28 cellular contexts compared by ENCODE assay signal in genomic region chrX:128807367-128807766, GRCh38.
DNase-seq lines count a peak whose midpoint lies in the region; ATAC-seq and TF ChIP-seq lines count a peak whose summit lies in the region.
"Had no signal": no experiment of that assay in that cellular context is flagged by ENCODE, and none has a peak within 500 bp of the region (broad histone marks: within the 10 kb centered on the region; RNA-seq: fewer than 3 reads in every experiment).

No MANE protein-coding gene starts in this region.

- TF ChIP-seq POLR2A in NB4 (IDR thresholded peaks at IDR 0.05; ENCODE audit: extremely low read depth, insufficient read length) (no peak), erythroblast (IDR thresholded peaks at IDR 0.05; ENCODE audit: low read length) (no peak)

- peaks cover 0 to 13% (median 6%) of the 10 kb centered on the region in 7 donors for H3K9me3 Mint-ChIP-seq in CD4-positive, CD25-positive, alpha-beta regulatory T cell
- H3K9me3 Mint-ChIP-seq in GM23338, result peaks cover 24% of the 10 kb centered on the region
- H3K9me3 Mint-ChIP-seq in activated naive CD8-positive, alpha-beta T cell treated with anti-CD3 and anti-CD28 coated beads, Interleukin-2, amount 50 U/mL, for 24 hours, result peaks cover 3% of the 10 kb centered on the region
- H3K9me3 Mint-ChIP-seq in neural progenitor cell, result peaks cover 27% of the 10 kb centered on the region
- H3K9me3 Mint-ChIP-seq: activated T-helper 17 cell treated with anti-CD3 and anti-CD28 coated beads, Interleukin-2, amount 50 U/mL, for 72 hours had no signal

- no peak overlapping the region for H3K4me2 ChIP-seq in GM23338
- H3K4me2 ChIP-seq in neural progenitor cell, result no peak overlapping the region
- H3K4me2 ChIP-seq: PC-9 had no signal

- H4K20me1 ChIP-seq in GM23338 (replicated peaks; ENCODE audit: insufficient read depth) (no peaks in the 10 kb centered on the region), neural progenitor cell (ENCODE audit: low read depth) (no peaks in the 10 kb centered on the region)

- no peaks in the 10 kb centered on the region for H3K27me3 Mint-ChIP-seq in CD4-positive, CD25-positive, alpha-beta regulatory T cell
- no peaks in the 10 kb centered on the region for H3K27me3 Mint-ChIP-seq in GM23338 (ENCODE audit: insufficient read depth, low read depth, poor library complexity)
- H3K27me3 Mint-ChIP-seq in activated naive CD8-positive, alpha-beta T cell treated with anti-CD3 and anti-CD28 coated beads, Interleukin-2, amount 50 U/mL, for 24 hours, result no peaks in the 10 kb centered on the region
- H3K27me3 Mint-ChIP-seq in T-helper 17 cell, result no peaks in the 10 kb centered on the region
- no peaks in the 10 kb centered on the region for H3K27me3 Mint-ChIP-seq in neural progenitor cell (ENCODE audit: insufficient read depth, low read depth)
- H3K27me3 Mint-ChIP-seq: activated naive CD4-positive, alpha-beta T cell treated with anti-CD3 and anti-CD28 coated beads, Interleukin-2, amount 10 ng/mL, durations not matched to agents 7 days and 5 days; activated T-helper 17 cell treated with anti-CD3 and anti-CD28 coated beads, Interleukin-2, amount 50 U/mL, for 72 hours; brain; stimulated activated memory B cell treated with anti-CD40 and anti-IgM and Interleukin-4, amounts not matched to agents 10 μg/mL and 1 μg/mL and 100 μg/mL, for 72 hours had no signal

- peaks cover 0 to 6% of the 10 kb centered on the region in 2 experiments for H3K9me3 ChIP-seq in CD4-positive, CD25-positive, alpha-beta regulatory T cell (ENCODE audit: control insufficient read depth in 2 of 2, low read length in 2 of 2)
- H3K9me3 ChIP-seq in T-helper 17 cell (ENCODE audit: control insufficient read depth, low read length, poor library complexity, severe bottlenecking) (no peaks in the 10 kb centered on the region), neural progenitor cell (ENCODE audit: low read depth) (peaks cover 8% of the 10 kb centered on the region)
- H3K9me3 ChIP-seq: gastroesophageal sphincter, ovary, upper lobe of left lung had no signal

- H3K4me3 Mint-ChIP-seq in CD4-positive, CD25-positive, alpha-beta regulatory T cell, result no peak overlapping the region
- H3K4me3 Mint-ChIP-seq in GM23338 (no peak overlapping the region), T-helper 17 cell (no peak overlapping the region), neural progenitor cell (no peak overlapping the region)
- H3K4me3 Mint-ChIP-seq in activated naive CD8-positive, alpha-beta T cell treated with anti-CD3 and anti-CD28 coated beads, Interleukin-2, amount 50 U/mL, for 24 hours, result no peak overlapping the region
- H3K4me3 Mint-ChIP-seq: activated naive CD4-positive, alpha-beta T cell treated with anti-CD3 and anti-CD28 coated beads, Interleukin-2, amount 10 ng/mL, durations not matched to agents 7 days and 5 days; activated T-helper 17 cell treated with anti-CD3 and anti-CD28 coated beads, Interleukin-2, amount 50 U/mL, for 72 hours; brain; nephron progenitor cell; stimulated activated memory B cell treated with anti-CD40 and anti-IgM and Interleukin-4, amounts not matched to agents 10 μg/mL and 1 μg/mL and 100 μg/mL, for 72 hours had no signal

- no peaks in the 10 kb centered on the region for H3K9me2 ChIP-seq in GM23338 (ENCODE audit: insufficient read depth)

- no peaks in the 10 kb centered on the region for H3K4me1 ChIP-seq in CD4-positive, CD25-positive, alpha-beta regulatory T cell (ENCODE audit: control insufficient read depth, insufficient read depth, low read length, poor library complexity, severe bottlenecking)
- H3K4me1 ChIP-seq in GM23338 (ENCODE audit: insufficient read depth) (no peaks in the 10 kb centered on the region), neural progenitor cell (no peaks in the 10 kb centered on the region)
- H3K4me1 ChIP-seq: gastroesophageal sphincter, upper lobe of left lung had no signal

- H3K36me3 Mint-ChIP-seq in CD4-positive, CD25-positive, alpha-beta regulatory T cell, result no peaks in the 10 kb centered on the region
- peaks cover 12% of the 10 kb centered on the region for H3K36me3 Mint-ChIP-seq in GM23338 (ENCODE audit: low read depth)
- no peaks in the 10 kb centered on the region for H3K36me3 Mint-ChIP-seq in activated naive CD8-positive, alpha-beta T cell treated with anti-CD3 and anti-CD28 coated beads, Interleukin-2, amount 50 U/mL, for 24 hours (ENCODE audit: low read depth)
- no peaks in the 10 kb centered on the region for H3K36me3 Mint-ChIP-seq in T-helper 17 cell (ENCODE audit: low read depth)
- H3K36me3 Mint-ChIP-seq in neural progenitor cell, result peaks cover 2% of the 10 kb centered on the region
- H3K36me3 Mint-ChIP-seq: activated naive CD4-positive, alpha-beta T cell treated with anti-CD3 and anti-CD28 coated beads, Interleukin-2, amount 10 ng/mL, durations not matched to agents 7 days and 5 days; brain; stimulated activated memory B cell treated with anti-CD40 and anti-IgM and Interleukin-4, amounts not matched to agents 10 μg/mL and 1 μg/mL and 100 μg/mL, for 72 hours had no signal

- peak in 2 of 3 donors; percentile 7 to 10 for DNase-seq in CD4-positive, CD25-positive, alpha-beta regulatory T cell
- peak; percentile 2 for DNase-seq in GM23338 (ENCODE audit: low spot score)
- peak; percentile 6 for DNase-seq in NB4 (ENCODE audit: low read depth)
- peak; percentile 1 to 3 for DNase-seq in erythroblast (lab: John Stamatoyannopoulos, UW)
- DNase-seq in activated naive CD8-positive, alpha-beta T cell treated with anti-CD3 and anti-CD28 coated beads, Interleukin-2, amount 50 U/mL, for 24 hours, result no peak
- no peak for DNase-seq in T-helper 17 cell
- no peak for DNase-seq in neural progenitor cell (ENCODE audit: low spot score)
- DNase-seq in activated CD4-positive, alpha-beta T cell treated with anti-CD3 and anti-CD28 coated beads for 4 hours, result no peak
- DNase-seq: activated naive CD4-positive, alpha-beta T cell treated with anti-CD3 and anti-CD28 coated beads, Interleukin-2, amount 10 ng/mL, durations not matched to agents 7 days and 5 days; cerebellar nuclear complex; DMS79 treated with DMSO at 0.1 percent for 48 hours; dorsolateral prefrontal cortex; hypothalamus; Kasumi-1; NCI-H1092; NCI-H1694; NCI-H2171 treated with DMSO at 0.1 percent for 48 hours; NCI-H510A treated with DMSO at 0.1 percent for 48 hours; nephron progenitor cell; ovary; PC-9; upper lobe of left lung had no signal

- no peak overlapping the region for H3K9ac ChIP-seq in neural progenitor cell

- H3K79me2 ChIP-seq in GM23338 (replicated peaks; ENCODE audit: insufficient read depth) (no peaks in the 10 kb centered on the region), neural progenitor cell (ENCODE audit: low read depth) (no peaks in the 10 kb centered on the region)

- H3K4me3 ChIP-seq in CD4-positive, CD25-positive, alpha-beta regulatory T cell (ENCODE audit: low read depth, low read length), result no peak overlapping the region
- no peak overlapping the region for H3K4me3 ChIP-seq in GM23338
- H3K4me3 ChIP-seq in NB4 (ENCODE audit: low read depth, low read length), result no peak overlapping the region
- H3K4me3 ChIP-seq in neural progenitor cell, result no peak overlapping the region
- H3K4me3 ChIP-seq: dorsolateral prefrontal cortex, gastroesophageal sphincter, ovary, PC-9, skin epidermis, upper lobe of left lung had no signal

- H3K27ac Mint-ChIP-seq in CD4-positive, CD25-positive, alpha-beta regulatory T cell, result no peak overlapping the region
- H3K27ac Mint-ChIP-seq in GM23338, result no peak overlapping the region
- no peak overlapping the region for H3K27ac Mint-ChIP-seq in activated naive CD8-positive, alpha-beta T cell treated with anti-CD3 and anti-CD28 coated beads, Interleukin-2, amount 50 U/mL, for 24 hours
- no peak overlapping the region for H3K27ac Mint-ChIP-seq in T-helper 17 cell
- H3K27ac Mint-ChIP-seq in neural progenitor cell, result no peak overlapping the region
- H3K27ac Mint-ChIP-seq: activated naive CD4-positive, alpha-beta T cell treated with anti-CD3 and anti-CD28 coated beads, Interleukin-2, amount 10 ng/mL, durations not matched to agents 7 days and 5 days; activated T-helper 17 cell treated with anti-CD3 and anti-CD28 coated beads, Interleukin-2, amount 50 U/mL, for 72 hours; brain; nephron progenitor cell; stimulated activated memory B cell treated with anti-CD40 and anti-IgM and Interleukin-4, amounts not matched to agents 10 μg/mL and 1 μg/mL and 100 μg/mL, for 72 hours had no signal

- H3F3A ChIP-seq in GM23338 (replicated peaks; ENCODE audit: low read depth), result no peaks in the 10 kb centered on the region
- no peaks in the 10 kb centered on the region for H3F3A ChIP-seq in neural progenitor cell (ENCODE audit: low read depth)

- no peaks in the 10 kb centered on the region for H3K4me1 Mint-ChIP-seq in CD4-positive, CD25-positive, alpha-beta regulatory T cell
- no peaks in the 10 kb centered on the region for H3K4me1 Mint-ChIP-seq in GM23338
- no peaks in the 10 kb centered on the region for H3K4me1 Mint-ChIP-seq in activated naive CD8-positive, alpha-beta T cell treated with anti-CD3 and anti-CD28 coated beads, Interleukin-2, amount 50 U/mL, for 24 hours
- H3K4me1 Mint-ChIP-seq in T-helper 17 cell, result no peaks in the 10 kb centered on the region
- H3K4me1 Mint-ChIP-seq in neural progenitor cell, result peaks cover 4% of the 10 kb centered on the region
- H3K4me1 Mint-ChIP-seq: activated naive CD4-positive, alpha-beta T cell treated with anti-CD3 and anti-CD28 coated beads, Interleukin-2, amount 10 ng/mL, durations not matched to agents 7 days and 5 days; activated T-helper 17 cell treated with anti-CD3 and anti-CD28 coated beads, Interleukin-2, amount 50 U/mL, for 72 hours; brain; nephron progenitor cell; stimulated activated memory B cell treated with anti-CD40 and anti-IgM and Interleukin-4, amounts not matched to agents 10 μg/mL and 1 μg/mL and 100 μg/mL, for 72 hours had no signal

- TF ChIP-seq CTCF in GM23338 (conservative IDR thresholded peaks at IDR 0.05; ENCODE audit: low read depth in 2 of 2) (no peak), NB4 (IDR thresholded peaks at IDR 0.05; ENCODE audit: low read depth, low read length) (no peak), neural progenitor cell (IDR thresholded peaks at IDR 0.05) (no peak)

- no peaks in the 10 kb centered on the region for H3K36me3 ChIP-seq in CD4-positive, CD25-positive, alpha-beta regulatory T cell (ENCODE audit: control insufficient read depth, insufficient read depth, low read length)
- H3K36me3 ChIP-seq in GM23338 (ENCODE audit: insufficient read depth) (no peaks in the 10 kb centered on the region), neural progenitor cell (no peaks in the 10 kb centered on the region)
- H3K36me3 ChIP-seq: gastroesophageal sphincter, ovary, upper lobe of left lung had no signal

- ATAC-seq in CD4-positive, CD25-positive, alpha-beta regulatory T cell (ENCODE audit: low read depth in 2 of 2), result no peak
- ATAC-seq in GM23338 (no peak), T-helper 17 cell (no peak)
- no peak for ATAC-seq in activated naive CD8-positive, alpha-beta T cell treated with anti-CD3 and anti-CD28 coated beads, Interleukin-2, amount 50 U/mL, for 24 hours
- ATAC-seq: activated T-helper 17 cell treated with anti-CD3 and anti-CD28 coated beads, Interleukin-2, amount 50 U/mL, for 72 hours; gastroesophageal sphincter; Right ventricle myocardium inferior; stimulated activated memory B cell treated with anti-CD40 and anti-IgM and Interleukin-4, amounts not matched to agents 10 μg/mL and 1 μg/mL and 100 μg/mL, for 72 hours had no signal

- no peak overlapping the region for H2AFZ ChIP-seq in GM23338
- H2AFZ ChIP-seq in neural progenitor cell (replicated peaks), result no peak overlapping the region
- H2AFZ ChIP-seq: PC-9 had no signal

- no peaks in the 10 kb centered on the region for H3K27me3 ChIP-seq in CD4-positive, CD25-positive, alpha-beta regulatory T cell (ENCODE audit: control insufficient read depth, insufficient read depth, low read length)
- H3K27me3 ChIP-seq in GM23338 (ENCODE audit: insufficient read depth) (no peaks in the 10 kb centered on the region), neural progenitor cell (no peaks in the 10 kb centered on the region)
- H3K27me3 ChIP-seq: gastroesophageal sphincter, ovary, upper lobe of left lung had no signal

- H3K27ac ChIP-seq in CD4-positive, CD25-positive, alpha-beta regulatory T cell (ENCODE audit: insufficient read depth, low read length, poor library complexity, severe bottlenecking), result no peak overlapping the region
- no peak overlapping the region for H3K27ac ChIP-seq in GM23338 (ENCODE audit: low read depth)
- no peak overlapping the region for H3K27ac ChIP-seq in neural progenitor cell
- H3K27ac ChIP-seq: dorsolateral prefrontal cortex, gastroesophageal sphincter, ovary, PC-9, skin epidermis, upper lobe of left lung had no signal

Comparison
In these comparisons a context has a peak if more than half of its experiments do, and no peak if none do; other contexts are left out.
1. DNase-seq: peak in CD4-positive, CD25-positive, alpha-beta regulatory T cell (2 of 3), GM23338 (single experiment), NB4 (single experiment) and erythroblast (2 of 2); none in activated naive CD8-positive, alpha-beta T cell treated with anti-CD3 and anti-CD28 coated beads, Interleukin-2, amount 50 U/mL, for 24 hours (single experiment), T-helper 17 cell (0 of 3), neural progenitor cell (single experiment) and activated CD4-positive, alpha-beta T cell treated with anti-CD3 and anti-CD28 coated beads for 4 hours (0 of 2).